ENCODE assay signal across 19 cellular contexts in genomic region chr11:122068096-122068495, GRCh38. TPM values are rescaled to one million over a fixed set of nuclear protein-coding genes. Genes with fewer than 3 reads are reported as not detected.
DNase-seq lines count a peak whose midpoint lies in the region; ATAC-seq and TF ChIP-seq lines count a peak whose summit lies in the region.
"Had no signal": no experiment of that assay in that cellular context is flagged by ENCODE, and none has a peak within 500 bp of the region (broad histone marks: within the 10 kb centered on the region; RNA-seq: fewer than 3 reads in every experiment).

No MANE protein-coding gene starts in this region.

- peak overlapping the region; percentile 45; the same call in 1 of the 2 replicates for H2AFZ ChIP-seq in SK-N-SH (ENCODE audit: low read depth)

- 40% methylated on average over 5 of the region's 5 CpGs for WGBS in SK-N-SH (ENCODE audit: low lambda C conversion rate)

- H3K4me1 Mint-ChIP-seq in nephron, result peaks cover 59% of the 10 kb centered on the region
- H3K4me1 Mint-ChIP-seq in activated CD4-positive, alpha-beta T cell treated with anti-CD3 and anti-CD28 coated beads, Interleukin-2, amount 10 ng/mL, durations not matched to agents 7 days and 5 days, result no peaks in the 10 kb centered on the region
- H3K4me1 Mint-ChIP-seq in CD4-positive, alpha-beta T cell (ENCODE audit: low read depth), result no peaks in the 10 kb centered on the region
- H3K4me1 Mint-ChIP-seq: natural killer cell had no signal

- H3F3A ChIP-seq in SK-N-SH (replicated peaks; ENCODE audit: insufficient read depth), result peaks cover 37% of the 10 kb centered on the region

- no peaks in the 10 kb centered on the region for H3K9me2 ChIP-seq in SK-N-SH

- H3K36me3 Mint-ChIP-seq in nephron (ENCODE audit: low read depth), result peaks cover 16% of the 10 kb centered on the region
- no peaks in the 10 kb centered on the region for H3K36me3 Mint-ChIP-seq in activated CD4-positive, alpha-beta T cell treated with anti-CD3 and anti-CD28 coated beads, Interleukin-2, amount 10 ng/mL, durations not matched to agents 7 days and 5 days (ENCODE audit: low read depth)
- H3K36me3 Mint-ChIP-seq in CD4-positive, alpha-beta T cell (ENCODE audit: low read depth), result no peaks in the 10 kb centered on the region
- H3K36me3 Mint-ChIP-seq: activated naive CD8-positive, alpha-beta T cell; natural killer cell had no signal

- H3K4me3 Mint-ChIP-seq in nephron, result peak overlapping the region in 2 of 3 experiments; percentile 37 to 65
- H3K4me3 Mint-ChIP-seq in activated CD4-positive, alpha-beta T cell treated with anti-CD3 and anti-CD28 coated beads, Interleukin-2, amount 10 ng/mL, durations not matched to agents 7 days and 5 days, result no peak overlapping the region
- H3K4me3 Mint-ChIP-seq in CD4-positive, alpha-beta T cell, result no peak overlapping the region
- H3K4me3 Mint-ChIP-seq: activated naive CD8-positive, alpha-beta T cell; natural killer cell; stimulated activated naive CD8-positive, alpha-beta T cell treated with anti-CD3 and anti-CD28 coated beads, Interleukin-15, Interleukin-2, amounts not matched to agents 100 ng/mL and 50 ng/mL, for 24 hours had no signal

- DNase-seq in SK-N-SH, result no peak
- DNase-seq in dedifferentiated amniotic fluid mesenchymal stem cell (ENCODE audit: extremely low spot score), result peak; percentile 25
- DNase-seq in thoracic aorta (ENCODE audit: low spot score), result no peak
- no peak for DNase-seq in activated CD4-positive, alpha-beta T cell treated with anti-CD3 and anti-CD28 coated beads, Interleukin-2, amount 10 ng/mL, durations not matched to agents 7 days and 5 days
- no peak for DNase-seq in CD4-positive, alpha-beta T cell
- DNase-seq: mesendoderm; natural killer cell; NCI-H1105; NCI-H2107; NCI-H510A; small intestine; stimulated activated CD4-positive, alpha-beta T cell treated with anti-CD3 and anti-CD28 coated beads, Interleukin-2, amount 100 ng/mL, for 48 hours had no signal

- H3K4me1 ChIP-seq in SK-N-SH (ENCODE audit: control insufficient read depth in 1 of 2, insufficient read depth in 2 of 2, low read depth in 1 of 2, low read length in 1 of 2) (peaks cover 27 to 38% of the 10 kb centered on the region in 2 experiments), thoracic aorta (ENCODE audit: control insufficient read depth in 1 of 2, low read depth in 2 of 2) (peaks cover 2 to 48% of the 10 kb centered on the region in 2 donors)

- no peak for TF ChIP-seq CTCF in SK-N-SH (IDR thresholded peaks at IDR 0.05)
- TF ChIP-seq CTCF in nephron (IDR thresholded peaks at IDR 0.05; ENCODE audit: unreplicated experiment in 3 of 3), result no peak
- TF ChIP-seq CTCF in thoracic aorta (IDR thresholded peaks at IDR 0.05), result no peak
- no peak for TF ChIP-seq CTCF in CD4-positive, alpha-beta T cell (IDR thresholded peaks at IDR 0.05)

- H3K9me3 ChIP-seq in SK-N-SH (no peaks in the 10 kb centered on the region), thoracic aorta (no peaks in the 10 kb centered on the region)
- H3K9me3 ChIP-seq in CD4-positive, alpha-beta T cell (ENCODE audit: control insufficient read depth, low read length), result no peaks in the 10 kb centered on the region

- CTCF ChIA-PET in SK-N-SH (lab: Yijun Ruan, JAX), result interaction anchor here (0.8 to 1.8 kb wide), 5 partner anchors 9 to 438 kb away, joined by 3 to 4 read pairs (median 3); no protein-coding TSS in a partner anchor
- CTCF ChIA-PET in activated CD4-positive, alpha-beta T cell treated with anti-CD3 and anti-CD28 coated beads, Interleukin-2, amount 10 ng/mL, durations not matched to agents 7 days and 5 days (lab: Charles Lee), result no interaction called here
- CTCF ChIA-PET in CD4-positive, alpha-beta T cell (lab: Charles Lee), result no interaction called here

- intact Hi-C loops in CD4-positive, alpha-beta T cell (cut with DNase I, micrococcal nuclease), result no loop called here

- H3K4me3 ChIP-seq in SK-N-SH (ENCODE audit: low read depth in 2 of 2, low read length in 1 of 2) (no peak overlapping the region), thoracic aorta (peak overlapping the region; percentile 57)

- no peak overlapping the region; the same call in 1 of the 2 replicates for H3K9ac ChIP-seq in SK-N-SH

- no peaks in the 10 kb centered on the region; the same call in 1 of the 2 replicates for H3K79me2 ChIP-seq in SK-N-SH (ENCODE audit: insufficient read depth)

- no peaks in the 10 kb centered on the region for H3K27me3 ChIP-seq in SK-N-SH (ENCODE audit: insufficient read depth)
- no peaks in the 10 kb centered on the region for H3K27me3 ChIP-seq in thoracic aorta (replicated peaks; ENCODE audit: insufficient read depth)
- H3K27me3 ChIP-seq in CD4-positive, alpha-beta T cell (ENCODE audit: control insufficient read depth, insufficient read depth, low read length), result no peaks in the 10 kb centered on the region

- H3K9me3 Mint-ChIP-seq in nephron, result no peaks in the 10 kb centered on the region
- no peaks in the 10 kb centered on the region for H3K9me3 Mint-ChIP-seq in activated CD4-positive, alpha-beta T cell treated with anti-CD3 and anti-CD28 coated beads, Interleukin-2, amount 10 ng/mL, durations not matched to agents 7 days and 5 days
- no peaks in the 10 kb centered on the region for H3K9me3 Mint-ChIP-seq in CD4-positive, alpha-beta T cell
- H3K9me3 Mint-ChIP-seq: natural killer cell; stimulated activated naive CD8-positive, alpha-beta T cell treated with anti-CD3 and anti-CD28 coated beads, Interleukin-15, Interleukin-2, amounts not matched to agents 100 ng/mL and 50 ng/mL, for 24 hours had no signal

- peak overlapping the region; percentile 77 to 90 (median 84) for H3K27ac Mint-ChIP-seq in nephron
- H3K27ac Mint-ChIP-seq in activated CD4-positive, alpha-beta T cell treated with anti-CD3 and anti-CD28 coated beads, Interleukin-2, amount 10 ng/mL, durations not matched to agents 7 days and 5 days, result no peak overlapping the region
- H3K27ac Mint-ChIP-seq in CD4-positive, alpha-beta T cell, result no peak overlapping the region
- H3K27ac Mint-ChIP-seq: activated naive CD8-positive, alpha-beta T cell; natural killer cell; stimulated activated naive CD8-positive, alpha-beta T cell treated with anti-CD3 and anti-CD28 coated beads, Interleukin-15, Interleukin-2, amounts not matched to agents 100 ng/mL and 50 ng/mL, for 24 hours had no signal

- POLR2A ChIA-PET in SK-N-SH (lab: Yijun Ruan, JAX), result no interaction called here
- POLR2A ChIA-PET in activated CD4-positive, alpha-beta T cell treated with anti-CD3 and anti-CD28 coated beads, Interleukin-2, amount 10 ng/mL, durations not matched to agents 7 days and 5 days (lab: Charles Lee), result no interaction called here
- POLR2A ChIA-PET in CD4-positive, alpha-beta T cell (lab: Charles Lee), result no interaction called here

- no peak for TF ChIP-seq RAD21 in SK-N-SH (IDR thresholded peaks at IDR 0.05; ENCODE audit: low read length)

- TF ChIP-seq EP300 in SK-N-SH (IDR thresholded peaks at IDR 0.05; ENCODE audit: borderline replicate concordance in 1 of 2, low read depth in 1 of 2, low read length in 1 of 2), result no peak

- ATAC-seq in thoracic aorta (ENCODE audit: insufficient number of reproducible peaks, low FRiP score, low read depth) (no peak), GM21786 (IDR thresholded peaks at IDR 0.05; ENCODE audit: unreplicated experiment) (no peak), GM18868 (IDR thresholded peaks at IDR 0.05; ENCODE audit: unreplicated experiment) (no peak)
- no peak for ATAC-seq in CD4-positive, alpha-beta T cell (ENCODE audit: poor library complexity)
- ATAC-seq: activated CD4-positive, CD25-positive, alpha-beta regulatory T cell treated with anti-CD3 and anti-CD28 coated beads, Interleukin-2, amount 50 U/mL, for 24 hours; natural killer cell had no signal

- H3K36me3 ChIP-seq in SK-N-SH (replicated peaks in 1 of 2; ENCODE audit: control insufficient read depth in 1 of 2, insufficient read depth in 2 of 2, low read length in 1 of 2), result peaks cover 7 to 45% of the 10 kb centered on the region in 2 experiments
- no peaks in the 10 kb centered on the region for H3K36me3 ChIP-seq in thoracic aorta

- no peaks in the 10 kb centered on the region for H3K27me3 Mint-ChIP-seq in nephron (ENCODE audit: low read depth)
- H3K27me3 Mint-ChIP-seq in activated CD4-positive, alpha-beta T cell treated with anti-CD3 and anti-CD28 coated beads, Interleukin-2, amount 10 ng/mL, durations not matched to agents 7 days and 5 days, result peaks cover 3% of the 10 kb centered on the region
- H3K27me3 Mint-ChIP-seq in CD4-positive, alpha-beta T cell, result peaks cover 16% of the 10 kb centered on the region

- H3K27ac ChIP-seq in SK-N-SH (ENCODE audit: low read depth in 2 of 2, low read length in 1 of 2) (peak overlapping the region; percentile 44 to 87), thoracic aorta (peak overlapping the region; percentile 44 to 48)
- H3K27ac ChIP-seq in CD4-positive, alpha-beta T cell (ENCODE audit: low read depth, low read length), result no peak overlapping the region

- H4K20me1 ChIP-seq in SK-N-SH (ENCODE audit: insufficient read depth), result no peaks in the 10 kb centered on the region

- 0 out of 2 replicates have a peak overlapping the region, but pooled peaks have one; percentile 38 for H3K4me2 ChIP-seq in SK-N-SH

TF ChIP-seq in SK-N-SH, 30 proteins besides CTCF, POLR2A, EP300 and RAD21:
- no peak for TF ChIP-seq RXRA (IDR thresholded peaks at IDR 0.05; ENCODE audit: borderline replicate concordance, low read depth)
- TF ChIP-seq EZH2phosphoT487 (IDR thresholded peaks at IDR 0.05; ENCODE audit: borderline replicate concordance, low read depth), result no peak
- no peak for TF ChIP-seq POLR2AphosphoS5 (IDR thresholded peaks at IDR 0.05; ENCODE audit: low read depth, low read length)
- no peak for TF ChIP-seq CHD2 (IDR thresholded peaks at IDR 0.05; ENCODE audit: low read length, partially characterized antibody)
- no peak for TF ChIP-seq FOXM1 (IDR thresholded peaks at IDR 0.05; ENCODE audit: low read depth)
- no peak for TF ChIP-seq ELF1 (IDR thresholded peaks at IDR 0.05)
- TF ChIP-seq USF2 (IDR thresholded peaks at IDR 0.05; ENCODE audit: borderline replicate concordance, low read depth, low read length), result no peak
- TF ChIP-seq GABPA (IDR thresholded peaks at IDR 0.05; ENCODE audit: low read depth), result no peak

RNA-seq across cellular contexts. Expression of gene BLID, which starts 47.9 kb away (rescaled TPM):
- polyA plus RNA-seq in SK-N-SH (2012; rRNA removed), result 0.18 TPM in 1 of 2 replicates, not detected in the other
- not detected in 2 replicates for polyA plus RNA-seq in SK-N-SH (2012; cell fraction: cytosol; rRNA removed)
- polyA plus RNA-seq in SK-N-SH (2012; cell fraction: nucleus; rRNA removed), result 0.27 and 1.1 TPM in 2 replicates
- total RNA-seq in thoracic aorta, result 10 to 100 TPM; 24.6 to 53.4 TPM
- not detected for total RNA-seq in activated CD4-positive, alpha-beta T cell treated with anti-CD3 and anti-CD28 coated beads, Interleukin-2, amount 10 ng/mL, durations not matched to agents 7 days and 5 days
- total RNA-seq in CD4-positive, alpha-beta T cell, result not detected
- total RNA-seq: bronchial epithelial cell, natural killer cell had no signal
- polyA plus RNA-seq: small intestine had no signal

Comparison
In these comparisons a context has a peak if more than half of its experiments do, and no peak if none do; other contexts are left out.
1. H3K27ac Mint-ChIP-seq: peak in nephron (3 of 3); none in activated CD4-positive, alpha-beta T cell treated with anti-CD3 and anti-CD28 coated beads, Interleukin-2, amount 10 ng/mL, durations not matched to agents 7 days and 5 days (single experiment) and CD4-positive, alpha-beta T cell (single experiment).
2. H3K4me3 Mint-ChIP-seq: peak in nephron (2 of 3); none in activated CD4-positive, alpha-beta T cell treated with anti-CD3 and anti-CD28 coated beads, Interleukin-2, amount 10 ng/mL, durations not matched to agents 7 days and 5 days (single experiment) and CD4-positive, alpha-beta T cell (single experiment).
3. RNA of gene BLID, which starts 47.9 kb away (total RNA-seq): 24.6 to 53.4 TPM in thoracic aorta; not detected in activated CD4-positive, alpha-beta T cell treated with anti-CD3 and anti-CD28 coated beads, Interleukin-2, amount 10 ng/mL, durations not matched to agents 7 days and 5 days and not detected in CD4-positive, alpha-beta T cell; every median in the first group is over 10 times any median in the second.